13 cellular contexts compared by ENCODE assay signal in genomic region chr11:43691332-43691731, GRCh38.
"Had no signal": no experiment of that assay in that cellular context is flagged by ENCODE, and none has a peak within 500 bp of the region (broad histone marks: within the 10 kb centered on the region; RNA-seq: fewer than 3 reads in every experiment).

No MANE protein-coding gene starts in this region.

- H3K27me3 ChIP-seq: uterus had no signal

- H3K27ac ChIP-seq: uterus had no signal

- DNase-seq: activated CD4-positive, alpha-beta T cell treated with anti-CD3 and anti-CD28 coated beads, Interleukin-2, amount 50 U/mL, for 1 hour; activated CD4-positive, CD25-positive, alpha-beta regulatory T cell; activated CD8-positive, alpha-beta memory T cell treated with anti-CD3 and anti-CD28 coated beads, Interleukin-2, amount 10 ng/mL, durations not matched to agents 7 days and 5 days; activated gamma-delta T cell treated with Interleukin-2 at 50 U/mL for 16 hours; activated naive CD8-positive, alpha-beta T cell treated with anti-CD3 and anti-CD28 coated beads for 36 hours; activated T-cell treated with anti-CD3 and anti-CD28 coated beads, Interleukin-2, amount 50 U/mL, for 48 hours; dermis blood vessel endothelial cell; erythroblast; naive B cell; retina; stimulated activated CD4-positive, alpha-beta T cell treated with anti-CD3 and anti-CD28 coated beads, Interleukin-15, amount 100 ng/mL, for 24 hours; stimulated activated CD4-positive, alpha-beta T cell treated with anti-CD3 and anti-CD28 coated beads, Interleukin-4, amount 100 ng/mL, for 24 hours; uterus had no signal

- H3K4me3 ChIP-seq: uterus had no signal

- ATAC-seq: activated CD8-positive, alpha-beta memory T cell treated with anti-CD3 and anti-CD28 coated beads, Interleukin-2, amount 10 ng/mL, durations not matched to agents 7 days and 5 days had no signal

- H3K4me1 ChIP-seq: uterus had no signal

- H3K36me3 ChIP-seq: uterus had no signal

- H3K9me3 ChIP-seq: uterus had no signal
